ENCODE assay signal across 24 cellular contexts in genomic region chr21:37063433-37063832, GRCh38. TPM values are rescaled to one million over a fixed set of nuclear protein-coding genes. Genes with fewer than 3 reads are reported as not detected.
A peak's percentile ranks its signal among the peaks of the same experiment; 100 is the strongest.
DNase-seq lines count a peak whose midpoint lies in the region; ATAC-seq and TF ChIP-seq lines count a peak whose summit lies in the region.
"Had no signal": no experiment of that assay in that cellular context is flagged by ENCODE, and none has a peak within 500 bp of the region (broad histone marks: within the 10 kb centered on the region; RNA-seq: fewer than 3 reads in every experiment).

No MANE protein-coding gene starts in this region.

- no peak for DNase-seq in OCI-LY7 (ENCODE audit: low spot score)
- DNase-seq in dorsolateral prefrontal cortex = no peak
- no peak for DNase-seq in mesenchymal stem cell
- no peak for DNase-seq in left lung
- no peak for DNase-seq in pons (ENCODE audit: low spot score)
- no peak for DNase-seq in tibial artery
- no peak for DNase-seq in SW 1271 (lab: John Stamatoyannopoulos, UW)
- DNase-seq: EL, GF-D8, MM.1S, NCI-H1048, NCI-H1417 treated with DMSO at 0.1 percent for 48 hours, NCI-H2107, NCI-H446 treated with DMSO at 0.1 percent for 48 hours, NCI-H526 treated with DMSO at 0.1 percent for 48 hours, PC-3, Right ventricle myocardium superior had no signal

- H3K14ac ChIP-seq in mesenchymal stem cell (ENCODE audit: low read length in 2 of 2) = no peak overlapping the region

- H2BK12ac ChIP-seq in mesenchymal stem cell (ENCODE audit: low read length in 2 of 2) = no peak overlapping the region

- H3K27ac ChIP-seq in BLaER1 (no peak overlapping the region), OCI-LY7 (ENCODE audit: low read depth, low read length, poor library complexity, severe bottlenecking) (no peak overlapping the region), dorsolateral prefrontal cortex (peak overlapping the region in 33 of 59 donors; percentile 5 to 80 (median 67)), mesenchymal stem cell (ENCODE audit: low read length, poor library complexity, severe bottlenecking) (no peak overlapping the region), left lung (no peak overlapping the region), tibial artery (no peak overlapping the region)
- H3K27ac ChIP-seq: 22Rv1, SK-N-MC had no signal

- no peak overlapping the region for H4K8ac ChIP-seq in mesenchymal stem cell (ENCODE audit: low read length)

- peak overlapping the region; percentile 49 for H2AK5ac ChIP-seq in mesenchymal stem cell (ENCODE audit: low read length, severe bottlenecking)

- H3K4ac ChIP-seq in mesenchymal stem cell (ENCODE audit: low read depth in 1 of 2, low read length in 2 of 2) = no peak overlapping the region

- H4K91ac ChIP-seq in mesenchymal stem cell (ENCODE audit: low read length) = no peak overlapping the region

- TF ChIP-seq CTCF in OCI-LY7 (conservative IDR thresholded peaks at IDR 0.05; ENCODE audit: low read length) (no peak), dorsolateral prefrontal cortex (IDR thresholded peaks at IDR 0.05 in 54 of 56, conservative IDR thresholded peaks at IDR 0.05 in 2 of 56; ENCODE audit: low read depth in 1 of 56, partially characterized antibody in 56 of 56) (no peak), left lung (IDR thresholded peaks at IDR 0.05) (no peak), tibial artery (IDR thresholded peaks at IDR 0.05) (no peak)

- no peaks in the 10 kb centered on the region for H3K79me1 ChIP-seq in mesenchymal stem cell (replicated peaks; ENCODE audit: low read length, poor library complexity, severe bottlenecking)

- H2AFZ ChIP-seq in OCI-LY7 (ENCODE audit: low read length) (no peak overlapping the region), mesenchymal stem cell (ENCODE audit: low read depth, low read length) (no peak overlapping the region)

- BruUV-seq in OCI-LY7 (replicated peaks; lab: Mats Ljungman, UMichigan) = no TSS peak

- no peak overlapping the region for H2BK15ac ChIP-seq in mesenchymal stem cell (ENCODE audit: low read depth, poor library complexity, severe bottlenecking)

- ATAC-seq in left lung = no peak
- ATAC-seq: K562, PC-3 had no signal

- H3K4me1 ChIP-seq in BLaER1 (peaks cover 61% of the 10 kb centered on the region), OCI-LY7 (ENCODE audit: insufficient read depth, low read length, poor library complexity, severe bottlenecking) (peaks cover 43% of the 10 kb centered on the region), mesenchymal stem cell (ENCODE audit: control insufficient read depth, insufficient read depth, low read depth, low read length) (peaks cover 9% of the 10 kb centered on the region), left lung (no peaks in the 10 kb centered on the region), tibial artery (peaks cover 0 to 6% (median 0%) of the 10 kb centered on the region in 4 donors)

- no peaks in the 10 kb centered on the region for H3K79me2 ChIP-seq in OCI-LY7 (ENCODE audit: insufficient read depth, low read depth, low read length)

- no peak overlapping the region for H2BK5ac ChIP-seq in mesenchymal stem cell (ENCODE audit: low read depth, low read length, poor library complexity, severe bottlenecking)

- intact Hi-C loops in OCI-LY7 (cut with micrococcal nuclease; ENCODE audit: unreplicated experiment) = no loop called here
- intact Hi-C loops in dorsolateral prefrontal cortex (cut with DNase I) = no loop called here
- intact Hi-C loops in left lung (cut with DNase I) = no loop called here
- intact Hi-C loops in tibial artery (cut with DNase I; ENCODE audit: low total_unique reads) = no loop called here

- H3K4me2 ChIP-seq in BLaER1 (peak overlapping the region; percentile 58), OCI-LY7 (ENCODE audit: low read length) (peak overlapping the region; percentile 53; the same call in 1 of the 2 replicates), mesenchymal stem cell (ENCODE audit: low read length, poor library complexity, severe bottlenecking) (no peak overlapping the region)

- H3K9ac ChIP-seq in BLaER1 = no peak overlapping the region
- H3K9ac ChIP-seq in mesenchymal stem cell (ENCODE audit: low read length) = peak overlapping the region; percentile 17

- 100% methylated on average over 1 of the region's 1 CpG for WGBS in mesenchymal stem cell

- POLR2A ChIA-PET in OCI-LY7 (lab: Charles Lee) = no interaction called here

- H3K36me3 ChIP-seq in BLaER1 (peaks cover 16% of the 10 kb centered on the region), OCI-LY7 (ENCODE audit: insufficient read depth, low read length) (peaks cover 8% of the 10 kb centered on the region; the same call in 1 of the 2 replicates), mesenchymal stem cell (ENCODE audit: control insufficient read depth in 1 of 2, insufficient read depth in 2 of 2, low read depth in 1 of 2, low read length in 2 of 2) (peaks cover 0 to 24% of the 10 kb centered on the region in 2 experiments), left lung (no peaks in the 10 kb centered on the region), tibial artery (peaks cover 1 to 21% (median 19%) of the 10 kb centered on the region in 3 donors)

- no peaks in the 10 kb centered on the region for H4K20me1 ChIP-seq in BLaER1
- no peaks in the 10 kb centered on the region for H4K20me1 ChIP-seq in OCI-LY7 (ENCODE audit: insufficient read depth, low read length)

- H3K4me3 ChIP-seq in BLaER1 (no peak overlapping the region), OCI-LY7 (ENCODE audit: low read depth, low read length, poor library complexity, severe bottlenecking) (no peak overlapping the region), dorsolateral prefrontal cortex (no peak overlapping the region), mesenchymal stem cell (ENCODE audit: insufficient read depth in 1 of 2, low read depth in 1 of 2, low read length in 2 of 2) (no peak overlapping the region), left lung (no peak overlapping the region), tibial artery (no peak overlapping the region)
- H3K4me3 ChIP-seq: K562, SK-N-MC had no signal

- no peak overlapping the region for H2BK120ac ChIP-seq in mesenchymal stem cell (ENCODE audit: low read depth, low read length)

- CTCF ChIA-PET in OCI-LY7 (lab: Charles Lee; ENCODE audit: unreplicated experiment) = no interaction called here

- H3K18ac ChIP-seq in mesenchymal stem cell (ENCODE audit: low read depth in 1 of 2, low read length in 2 of 2) = no peak overlapping the region

- H3K27me3 ChIP-seq in BLaER1 (no peaks in the 10 kb centered on the region), dorsolateral prefrontal cortex (no peaks in the 10 kb centered on the region), mesenchymal stem cell (ENCODE audit: control insufficient read depth in 1 of 2, insufficient read depth in 1 of 2, low read length in 2 of 2) (no peaks in the 10 kb centered on the region), left lung (no peaks in the 10 kb centered on the region), tibial artery (no peaks in the 10 kb centered on the region)

- no peaks in the 10 kb centered on the region for H3K9me2 ChIP-seq in OCI-LY7 (ENCODE audit: insufficient read depth, low read length)

- H3K9me3 ChIP-seq in BLaER1 (no peaks in the 10 kb centered on the region), OCI-LY7 (ENCODE audit: low read length) (no peaks in the 10 kb centered on the region), mesenchymal stem cell (ENCODE audit: control insufficient read depth, low read length) (no peaks in the 10 kb centered on the region), left lung (no peaks in the 10 kb centered on the region), tibial artery (no peaks in the 10 kb centered on the region)

- no peak overlapping the region for H3K23ac ChIP-seq in mesenchymal stem cell (ENCODE audit: low read length in 2 of 2)

RNA-seq across cellular contexts. Expression of gene PIGP, which starts 9.4 kb away (rescaled TPM):
- total RNA-seq in OCI-LY7 (2014; rRNA removed; shearing (Covaris generic)) = 3.7 and 7.4 TPM in 2 replicates
- 35.4 and 38.8 TPM in 2 replicates for total RNA-seq in OCI-LY7 (2022)
- 10 to 100 TPM; 10.2 to 39.8 (median 22.9) TPM for total RNA-seq in dorsolateral prefrontal cortex
- 19.3 TPM for polyA plus RNA-seq in mesenchymal stem cell (2013, experiment 1 of 2)
- 20.5 TPM for polyA plus RNA-seq in mesenchymal stem cell (2013, experiment 2 of 2)
- 10 to 100 TPM; 21.2 to 24.7 TPM for total RNA-seq in left lung

RNA-seq across cellular contexts. Expression of gene TTC3, which starts 9.6 kb away (rescaled TPM):
- 73.5 and 92.1 TPM in 2 replicates for total RNA-seq in OCI-LY7 (2014; rRNA removed; shearing (Covaris generic))
- total RNA-seq in OCI-LY7 (2022) (86.4 and 90.0 TPM in 2 replicates), dorsolateral prefrontal cortex (100 to 1,000 TPM; 216 to 414 (median 302) TPM), left lung (100 to 1,000 TPM; 103 to 128 TPM)
- 144 TPM for polyA plus RNA-seq in mesenchymal stem cell (2013, experiment 1 of 2)
- 137 TPM for polyA plus RNA-seq in mesenchymal stem cell (2013, experiment 2 of 2)

RNA-seq across cellular contexts. Expression of gene RIPPLY3, which starts 56.9 kb away (rescaled TPM):
- total RNA-seq in OCI-LY7 (2014; rRNA removed; shearing (Covaris generic)) = not detected in 2 replicates
- total RNA-seq in OCI-LY7 (2022) = not detected in 2 replicates
- under 1 TPM in 5 of 120 experiments, not detected in 115; 0.24 to 0.38 (median 0.25) TPM for total RNA-seq in dorsolateral prefrontal cortex
- 0.03 TPM for polyA plus RNA-seq in mesenchymal stem cell (2013, experiment 1 of 2)
- polyA plus RNA-seq in mesenchymal stem cell (2013, experiment 2 of 2) = 0.05 TPM
- under 1 TPM; 0.13 to 0.35 TPM for total RNA-seq in left lung
- total RNA-seq: H4, K562, Right ventricle myocardium superior, RPMI7951 had no signal
- polyA plus RNA-seq: CD14-positive monocyte, K562 had no signal

Comparison
In these comparisons a context has a peak if more than half of its experiments do, and no peak if none do; other contexts are left out.
1. H3K27ac ChIP-seq: peak in dorsolateral prefrontal cortex (33 of 59); none in BLaER1 (single experiment), OCI-LY7 (single experiment), mesenchymal stem cell (single experiment), left lung (0 of 2) and tibial artery (0 of 2).